ENCODE assay signal across 16 cellular contexts in genomic region chr11:129426776-129427175, GRCh38. TPM values are rescaled to one million over a fixed set of nuclear protein-coding genes. Genes with fewer than 3 reads are reported as not detected.
DNase-seq lines count a peak whose midpoint lies in the region; ATAC-seq and TF ChIP-seq lines count a peak whose summit lies in the region.
"Had no signal": no experiment of that assay in that cellular context is flagged by ENCODE, and none has a peak within 500 bp of the region (broad histone marks: within the 10 kb centered on the region; RNA-seq: fewer than 3 reads in every experiment).

No MANE protein-coding gene starts in this region.

- no peaks in the 10 kb centered on the region for H3K36me3 Mint-ChIP-seq in activated naive CD8-positive, alpha-beta T cell treated with anti-CD3 and anti-CD28 coated beads for 36 hours
- no peaks in the 10 kb centered on the region for H3K36me3 Mint-ChIP-seq in activated naive CD8-positive, alpha-beta T cell treated with anti-CD3 and anti-CD28 coated beads, Interleukin-2, amount 50 U/mL, for 24 hours (ENCODE audit: low read depth)
- no peaks in the 10 kb centered on the region for H3K36me3 Mint-ChIP-seq in osteocyte (ENCODE audit: unreplicated experiment)

- no peaks in the 10 kb centered on the region for H3K4me1 Mint-ChIP-seq in activated naive CD8-positive, alpha-beta T cell treated with anti-CD3 and anti-CD28 coated beads for 36 hours
- H3K4me1 Mint-ChIP-seq in activated naive CD8-positive, alpha-beta T cell treated with anti-CD3 and anti-CD28 coated beads, Interleukin-2, amount 50 U/mL, for 24 hours, result no peaks in the 10 kb centered on the region
- H3K4me1 Mint-ChIP-seq in osteocyte (ENCODE audit: unreplicated experiment), result no peaks in the 10 kb centered on the region
- H3K4me1 Mint-ChIP-seq: B cell had no signal

- H3K9ac ChIP-seq in colonic mucosa (ENCODE audit: low read depth in 2 of 2, low read length in 2 of 2), result no peak overlapping the region

- no peak for TF ChIP-seq CTCF in colonic mucosa (IDR thresholded peaks at IDR 0.05)
- TF ChIP-seq CTCF in osteocyte (IDR thresholded peaks at IDR 0.05), result no peak

- H3K4me1 ChIP-seq in colonic mucosa, result no peaks in the 10 kb centered on the region

- H3K36me3 ChIP-seq in colonic mucosa, result no peaks in the 10 kb centered on the region

- peak overlapping the region; percentile 9 for H3K4me3 Mint-ChIP-seq in activated naive CD8-positive, alpha-beta T cell treated with anti-CD3 and anti-CD28 coated beads for 36 hours
- no peak overlapping the region for H3K4me3 Mint-ChIP-seq in activated naive CD8-positive, alpha-beta T cell treated with anti-CD3 and anti-CD28 coated beads, Interleukin-2, amount 50 U/mL, for 24 hours
- no peak overlapping the region for H3K4me3 Mint-ChIP-seq in osteocyte (ENCODE audit: unreplicated experiment)
- H3K4me3 Mint-ChIP-seq: B cell; CD4-positive, alpha-beta T cell; GM23338; H9 had no signal

- H3K9me3 ChIP-seq in colonic mucosa, result no peaks in the 10 kb centered on the region

- ATAC-seq in activated naive CD8-positive, alpha-beta T cell treated with anti-CD3 and anti-CD28 coated beads, Interleukin-2, amount 50 U/mL, for 24 hours, result no peak
- ATAC-seq: GM23338 had no signal

- peaks cover 16% of the 10 kb centered on the region for H3K27me3 Mint-ChIP-seq in activated naive CD8-positive, alpha-beta T cell treated with anti-CD3 and anti-CD28 coated beads for 36 hours
- H3K27me3 Mint-ChIP-seq in activated naive CD8-positive, alpha-beta T cell treated with anti-CD3 and anti-CD28 coated beads, Interleukin-2, amount 50 U/mL, for 24 hours, result peaks cover 10% of the 10 kb centered on the region
- H3K27me3 Mint-ChIP-seq in osteocyte (ENCODE audit: unreplicated experiment), result peaks cover 4% of the 10 kb centered on the region

- H3K9me3 Mint-ChIP-seq in activated naive CD8-positive, alpha-beta T cell treated with anti-CD3 and anti-CD28 coated beads for 36 hours, result no peaks in the 10 kb centered on the region
- no peaks in the 10 kb centered on the region for H3K9me3 Mint-ChIP-seq in activated naive CD8-positive, alpha-beta T cell treated with anti-CD3 and anti-CD28 coated beads, Interleukin-2, amount 50 U/mL, for 24 hours
- H3K9me3 Mint-ChIP-seq in osteocyte (ENCODE audit: unreplicated experiment), result peaks cover 8% of the 10 kb centered on the region

- H3K4me3 ChIP-seq in colonic mucosa, result no peak overlapping the region
- H3K4me3 ChIP-seq: GM23338 had no signal

- peak overlapping the region; percentile 59 for H3K27ac ChIP-seq in colonic mucosa

- intact Hi-C loops in colonic mucosa (cut with DNase I), result no loop called here

- no peak for DNase-seq in activated naive CD8-positive, alpha-beta T cell treated with anti-CD3 and anti-CD28 coated beads for 36 hours
- no peak for DNase-seq in activated naive CD8-positive, alpha-beta T cell treated with anti-CD3 and anti-CD28 coated beads, Interleukin-2, amount 50 U/mL, for 24 hours
- DNase-seq in colonic mucosa (no peak), osteocyte (ENCODE audit: extremely low spot score, unreplicated experiment) (peak; percentile 51), A172 (ENCODE audit: low spot score) (no peak), GF-D8 (lab: John Stamatoyannopoulos, UW) (no peak), superior temporal gyrus (ENCODE audit: extremely low spot score) (no peak)
- DNase-seq: C1 segment of cervical spinal cord; CD4-positive, alpha-beta T cell; DMS153; DMS79 treated with DMSO at 0.1 percent for 48 hours; EL; H9 had no signal

- no peaks in the 10 kb centered on the region for H3K27me3 ChIP-seq in colonic mucosa

- H3K27ac Mint-ChIP-seq in activated naive CD8-positive, alpha-beta T cell treated with anti-CD3 and anti-CD28 coated beads for 36 hours, result no peak overlapping the region
- no peak overlapping the region for H3K27ac Mint-ChIP-seq in activated naive CD8-positive, alpha-beta T cell treated with anti-CD3 and anti-CD28 coated beads, Interleukin-2, amount 50 U/mL, for 24 hours
- H3K27ac Mint-ChIP-seq in osteocyte (ENCODE audit: unreplicated experiment), result no peak overlapping the region
- H3K27ac Mint-ChIP-seq: B cell; CD4-positive, alpha-beta T cell; GM23338; H9 had no signal

RNA-seq across cellular contexts. Expression of gene BARX2, which starts 51.1 kb away (rescaled TPM):
- under 1 TPM in 1 of 2 experiments, not detected in 1; 0.12 TPM for total RNA-seq in activated naive CD8-positive, alpha-beta T cell treated with anti-CD3 and anti-CD28 coated beads for 36 hours
- 10 to 100 TPM; 19.0 to 23.9 TPM for total RNA-seq in colonic mucosa
- not detected in 2 replicates for total RNA-seq in osteocyte
- not detected in 2 replicates for total RNA-seq in A172 (2014; rRNA removed; shearing (Covaris generic))
- total RNA-seq: B cell; CD4-positive, alpha-beta T cell; GM23338; H9; HT1080 had no signal

Comparison
In these comparisons a context has a peak if more than half of its experiments do, and no peak if none do; other contexts are left out.
1. RNA of gene BARX2, which starts 51.1 kb away (total RNA-seq): 19.0 to 23.9 TPM in colonic mucosa; 0.12 TPM in activated naive CD8-positive, alpha-beta T cell treated with anti-CD3 and anti-CD28 coated beads for 36 hours, not detected in osteocyte and not detected in A172; every median in the first group is over 10 times any median in the second.